8 cellular contexts compared by ENCODE assay signal in genomic region chr11:353315-353857, GRCh38. TPM values are rescaled to one million over a fixed set of nuclear protein-coding genes. Genes with fewer than 3 reads are reported as not detected.
A peak's percentile ranks its signal among the peaks of the same experiment; 100 is the strongest.
DNase-seq lines count a peak whose midpoint lies in the region; ATAC-seq, FAIRE-seq and TF ChIP-seq lines count a peak whose summit lies in the region.
"Had no signal": no experiment of that assay in that cellular context is flagged by ENCODE, and none has a peak within 500 bp of the region (broad histone marks: within the 10 kb centered on the region; RNA-seq: fewer than 3 reads in every experiment).

No MANE protein-coding gene starts in this region.

- no peak for TF ChIP-seq POLR2A in breast epithelium (IDR thresholded peaks at IDR 0.05)

- no peak overlapping the region for H3K4me3 ChIP-seq in breast epithelium
- H3K4me3 ChIP-seq in subcutaneous abdominal adipose tissue (ENCODE audit: low read depth in 1 of 5, low read length in 5 of 5), result peak overlapping the region in 1 of 5 donors; percentile 10

- peak; percentile 84 to 85 for DNase-seq in breast epithelium (ENCODE audit: low spot score in 2 of 2)
- DNase-seq in left lobe of liver (ENCODE audit: low spot score), result peak; percentile 96
- DNase-seq in HTR-8/SVneo (ENCODE audit: insufficient read length, low spot score), result no peak
- no peak for DNase-seq in cortex of kidney (lab: John Stamatoyannopoulos, UW)
- no peak for DNase-seq in NCI-H146 treated with DMSO at 0.1 percent for 48 hours (lab: John Stamatoyannopoulos, UW; ENCODE audit: unreplicated experiment)

- no peaks in the 10 kb centered on the region for H3K9me3 ChIP-seq in KOPT-K1 (ENCODE audit: insufficient read depth, low read length, poor library complexity, severe bottlenecking)
- H3K9me3 ChIP-seq in breast epithelium, result no peaks in the 10 kb centered on the region
- H3K9me3 ChIP-seq in subcutaneous abdominal adipose tissue (ENCODE audit: control insufficient read depth in 5 of 5, low read length in 5 of 5), result no peaks in the 10 kb centered on the region

- intact Hi-C loops in breast epithelium (cut with DNase I; ENCODE audit: low total_unique reads), result no loop called here

- no peak for TF ChIP-seq CTCF in breast epithelium (IDR thresholded peaks at IDR 0.05)

- ATAC-seq in left lobe of liver, result peak; percentile 72

- H3K27ac ChIP-seq in KOPT-K1 (ENCODE audit: low read depth, low read length, poor library complexity, severe bottlenecking) (peak overlapping the region; percentile 53), breast epithelium (peak overlapping the region; percentile 89 to 98), subcutaneous abdominal adipose tissue (ENCODE audit: low read depth, low read length) (peak overlapping the region; percentile 97)

- H3K4me1 ChIP-seq in breast epithelium, result peaks cover 7 to 14% of the 10 kb centered on the region in 2 donors
- H3K4me1 ChIP-seq in subcutaneous abdominal adipose tissue (ENCODE audit: control insufficient read depth in 5 of 5, insufficient read depth in 5 of 5, low read length in 5 of 5), result peaks cover 8 to 35% (median 27%) of the 10 kb centered on the region in 5 donors

- peak overlapping the region; percentile 15 to 77 (median 70) for H3K9ac ChIP-seq in subcutaneous abdominal adipose tissue (ENCODE audit: low read length in 5 of 5)

- H3K27me3 ChIP-seq in breast epithelium (no peaks in the 10 kb centered on the region), subcutaneous abdominal adipose tissue (ENCODE audit: control insufficient read depth in 5 of 5, insufficient read depth in 4 of 5, low read length in 5 of 5) (peaks cover 0 to 7% (median 0%) of the 10 kb centered on the region in 5 donors)

- H3K36me3 ChIP-seq in KOPT-K1 (ENCODE audit: insufficient read depth, low read length) (no peaks in the 10 kb centered on the region), breast epithelium (no peaks in the 10 kb centered on the region), subcutaneous abdominal adipose tissue (ENCODE audit: control insufficient read depth in 5 of 5, insufficient read depth in 5 of 5, low read length in 5 of 5) (no peaks in the 10 kb centered on the region)

- no peak for FAIRE-seq in HTR-8/SVneo (lab: Jason Lieb, UNC)

RNA-seq across cellular contexts. Expression of gene B4GALNT4, which starts 15.9 kb away (rescaled TPM):
- total RNA-seq in breast epithelium, result 10 to 100 TPM in 1 of 3 donors, 1 to 10 TPM in 1, under 1 TPM in 1; 0.48 to 11.3 (median 8.2) TPM
- total RNA-seq in left lobe of liver, result 0.28 TPM

RNA-seq across cellular contexts. Expression of gene IFITM3, which starts 32.7 kb away (rescaled TPM):
- total RNA-seq in breast epithelium (100 to 1,000 TPM; 158 to 361 (median 195) TPM), left lobe of liver (488 TPM)

RNA-seq across cellular contexts. Expression of gene IFITM1, which starts 39.5 kb away (rescaled TPM):
- total RNA-seq in breast epithelium, result 100 to 1,000 TPM; 129 to 321 (median 142) TPM
- 29.2 TPM for total RNA-seq in left lobe of liver

RNA-seq across cellular contexts. Expression of gene PKP3, which starts 40.6 kb away (rescaled TPM):
- total RNA-seq in breast epithelium, result 10 to 100 TPM in 2 of 3 donors, under 1 TPM in 1; 0.32 to 60.9 (median 36.7) TPM
- 1.2 TPM for total RNA-seq in left lobe of liver
- total RNA-seq: SK-MEL-5 had no signal

RNA-seq across cellular contexts. Expression of gene IFITM2, which starts 45.8 kb away (rescaled TPM):
- 100 to 1,000 TPM in 2 of 3 donors, 10 to 100 TPM in 1; 81.4 to 404 (median 129) TPM for total RNA-seq in breast epithelium
- 354 TPM for total RNA-seq in left lobe of liver

Comparison
In these comparisons a context has a peak if more than half of its experiments do, and no peak if none do; other contexts are left out.
1. DNase-seq: peak in breast epithelium (2 of 2) and left lobe of liver (single experiment); none in HTR-8/SVneo (single experiment), cortex of kidney (single experiment) and NCI-H146 treated with DMSO at 0.1 percent for 48 hours (single experiment).
2. Peak in every context shown above with its lines, with median percentiles within 50 percentile points of each other: H3K27ac ChIP-seq.